Comparison of ENCODE assay signal across 22 cellular contexts in genomic region chr4:75002381-75002780, GRCh38.
"Had no signal": no experiment of that assay in that cellular context is flagged by ENCODE, and none has a peak within 500 bp of the region (broad histone marks: within the 10 kb centered on the region; RNA-seq: fewer than 3 reads in every experiment).

No MANE protein-coding gene starts in this region.

- H3K4me3 ChIP-seq: coronary artery, left ventricle myocardium inferior, ovary, prostate gland, right atrium auricular region, transverse colon had no signal

- H3K27me3 ChIP-seq: brain microvascular endothelial cell, neutrophil, ovary, right atrium auricular region, transverse colon had no signal

- ATAC-seq: activated CD4-positive, CD25-positive, alpha-beta regulatory T cell treated with anti-CD3 and anti-CD28 coated beads, Interleukin-2, amount 50 U/mL, for 24 hours; activated CD8-positive, alpha-beta memory T cell treated with anti-CD3 and anti-CD28 coated beads, Interleukin-2, amount 10 ng/mL, durations not matched to agents 7 days and 5 days; activated CD8-positive, alpha-beta T cell treated with anti-CD3 and anti-CD28 coated beads for 36 hours; activated naive CD8-positive, alpha-beta T cell treated with anti-CD3 and anti-CD28 coated beads, Interleukin-2, amount 50 U/mL, for 24 hours; natural killer cell treated with Interleukin-12 subunit alpha and Interleukin-12 subunit beta and Interleukin-15 and Interleukin-18, amount 100 ng/mL, for 72 hours; stimulated activated naive CD8-positive, alpha-beta T cell treated with anti-CD3 and anti-CD28 coated beads, Interleukin-15, Interleukin-2, amounts not matched to agents 100 U/mL and 50 U/mL, for 24 hours had no signal

- H3K27ac Mint-ChIP-seq: activated CD4-positive, alpha-beta T cell treated with anti-CD3 and anti-CD28 coated beads, Interleukin-2, amount 10 ng/mL, durations not matched to agents 7 days and 5 days; activated CD8-positive, alpha-beta memory T cell treated with anti-CD3 and anti-CD28 coated beads, Interleukin-2, amount 10 ng/mL, durations not matched to agents 7 days and 5 days; activated CD8-positive, alpha-beta T cell treated with anti-CD3 and anti-CD28 coated beads for 36 hours; activated naive CD4-positive, alpha-beta T cell treated with anti-CD3 and anti-CD28 coated beads, Interleukin-2, amount 10 ng/mL, durations not matched to agents 7 days and 5 days; activated naive CD8-positive, alpha-beta T cell treated with anti-CD3 and anti-CD28 coated beads, Interleukin-2, amount 50 U/mL, for 24 hours; natural killer cell treated with Interleukin-12 subunit alpha and Interleukin-12 subunit beta and Interleukin-15 and Interleukin-18, amount 100 ng/mL, for 72 hours had no signal

- H3K27ac ChIP-seq: brain microvascular endothelial cell, left ventricle myocardium inferior, neutrophil, ovary, prostate gland, right atrium auricular region, transverse colon, VCaP had no signal

- H3K36me3 ChIP-seq: brain microvascular endothelial cell, left ventricle myocardium inferior, neutrophil, ovary, prostate gland, right atrium auricular region, transverse colon had no signal

- DNase-seq: activated CD4-positive, alpha-beta T cell treated with anti-CD3 and anti-CD28 coated beads, Interleukin-2, amount 10 ng/mL, durations not matched to agents 7 days and 5 days; activated CD8-positive, alpha-beta memory T cell treated with anti-CD3 and anti-CD28 coated beads, Interleukin-2, amount 10 ng/mL, durations not matched to agents 7 days and 5 days; activated CD8-positive, alpha-beta T cell treated with anti-CD3 and anti-CD28 coated beads for 36 hours; activated effector memory CD4-positive, alpha-beta T cell treated with anti-CD3 and anti-CD28 coated beads, Interleukin-2, amount 50 U/mL, for 16 hours; activated naive CD4-positive, alpha-beta T cell treated with anti-CD3 and anti-CD28 coated beads, Interleukin-2, amount 10 ng/mL, durations not matched to agents 7 days and 5 days; activated naive CD8-positive, alpha-beta T cell treated with anti-CD3 and anti-CD28 coated beads, Interleukin-2, amount 50 U/mL, for 24 hours; activated T-cell treated with anti-CD3 and anti-CD28 coated beads for 4 hours; anterior cingulate cortex; brain microvascular endothelial cell; left ventricle myocardium inferior; ovary; stimulated activated CD4-positive, alpha-beta T cell treated with anti-CD3 and anti-CD28 coated beads, Interleukin-12 subunit alpha, Interleukin-12 subunit beta, amount 100 ng/mL, for 4 hours; stimulated activated CD4-positive, alpha-beta T cell treated with anti-CD3 and anti-CD28 coated beads, Interleukin-4, amount 100 ng/mL, for 4 hours; stimulated activated naive CD8-positive, alpha-beta T cell treated with anti-CD3 and anti-CD28 coated beads, Interleukin-15, Interleukin-2, amounts not matched to agents 100 U/mL and 50 U/mL, for 24 hours; transverse colon had no signal

- H3K36me3 Mint-ChIP-seq: activated CD8-positive, alpha-beta memory T cell treated with anti-CD3 and anti-CD28 coated beads, Interleukin-2, amount 10 ng/mL, durations not matched to agents 7 days and 5 days; activated naive CD4-positive, alpha-beta T cell treated with anti-CD3 and anti-CD28 coated beads, Interleukin-2, amount 10 ng/mL, durations not matched to agents 7 days and 5 days; natural killer cell treated with Interleukin-12 subunit alpha and Interleukin-12 subunit beta and Interleukin-15 and Interleukin-18, amount 100 ng/mL, for 72 hours had no signal

- H3K9me3 Mint-ChIP-seq: activated naive CD8-positive, alpha-beta T cell treated with anti-CD3 and anti-CD28 coated beads, Interleukin-2, amount 50 U/mL, for 24 hours had no signal

- H3K27me3 Mint-ChIP-seq: activated CD4-positive, alpha-beta T cell treated with anti-CD3 and anti-CD28 coated beads, Interleukin-2, amount 10 ng/mL, durations not matched to agents 7 days and 5 days; activated CD8-positive, alpha-beta memory T cell treated with anti-CD3 and anti-CD28 coated beads, Interleukin-2, amount 10 ng/mL, durations not matched to agents 7 days and 5 days; activated CD8-positive, alpha-beta T cell treated with anti-CD3 and anti-CD28 coated beads for 36 hours; activated naive CD4-positive, alpha-beta T cell treated with anti-CD3 and anti-CD28 coated beads, Interleukin-2, amount 10 ng/mL, durations not matched to agents 7 days and 5 days; activated naive CD8-positive, alpha-beta T cell treated with anti-CD3 and anti-CD28 coated beads, Interleukin-2, amount 50 U/mL, for 24 hours; natural killer cell treated with Interleukin-12 subunit alpha and Interleukin-12 subunit beta and Interleukin-15 and Interleukin-18, amount 100 ng/mL, for 72 hours had no signal

- H3K4me1 ChIP-seq: prostate gland had no signal

- H3K4me3 Mint-ChIP-seq: activated CD4-positive, alpha-beta T cell treated with anti-CD3 and anti-CD28 coated beads, Interleukin-2, amount 10 ng/mL, durations not matched to agents 7 days and 5 days; activated CD8-positive, alpha-beta memory T cell treated with anti-CD3 and anti-CD28 coated beads, Interleukin-2, amount 10 ng/mL, durations not matched to agents 7 days and 5 days; activated CD8-positive, alpha-beta T cell treated with anti-CD3 and anti-CD28 coated beads for 36 hours; activated naive CD4-positive, alpha-beta T cell treated with anti-CD3 and anti-CD28 coated beads, Interleukin-2, amount 10 ng/mL, durations not matched to agents 7 days and 5 days; activated naive CD8-positive, alpha-beta T cell treated with anti-CD3 and anti-CD28 coated beads, Interleukin-2, amount 50 U/mL, for 24 hours; natural killer cell treated with Interleukin-12 subunit alpha and Interleukin-12 subunit beta and Interleukin-15 and Interleukin-18, amount 100 ng/mL, for 72 hours had no signal

- H3K4me1 Mint-ChIP-seq: activated CD4-positive, alpha-beta T cell treated with anti-CD3 and anti-CD28 coated beads, Interleukin-2, amount 10 ng/mL, durations not matched to agents 7 days and 5 days; activated CD8-positive, alpha-beta memory T cell treated with anti-CD3 and anti-CD28 coated beads, Interleukin-2, amount 10 ng/mL, durations not matched to agents 7 days and 5 days; activated naive CD4-positive, alpha-beta T cell treated with anti-CD3 and anti-CD28 coated beads, Interleukin-2, amount 10 ng/mL, durations not matched to agents 7 days and 5 days; activated naive CD8-positive, alpha-beta T cell treated with anti-CD3 and anti-CD28 coated beads, Interleukin-2, amount 50 U/mL, for 24 hours had no signal

- H3K9me3 ChIP-seq: neutrophil, ovary, prostate gland, transverse colon had no signal
